24 cellular contexts compared by ENCODE assay signal in genomic region chr18:48656176-48656575, GRCh38.
"Had no signal": no experiment of that assay in that cellular context is flagged by ENCODE, and none has a peak within 500 bp of the region (broad histone marks: within the 10 kb centered on the region; RNA-seq: fewer than 3 reads in every experiment).

No MANE protein-coding gene starts in this region.

- H3K4me1 Mint-ChIP-seq: activated CD4-positive, alpha-beta T cell treated with anti-CD3 and anti-CD28 coated beads, Interleukin-2, amount 10 ng/mL, durations not matched to agents 24 days and 14 days; activated CD8-positive, alpha-beta memory T cell treated with anti-CD3 and anti-CD28 coated beads, Interleukin-2, amount 10 ng/mL, durations not matched to agents 7 days and 5 days; stimulated activated naive B cell treated with anti-CD40 and anti-IgM and Interleukin-4, amounts not matched to agents 10 μg/mL and 1 μg/mL and 100 μg/mL, for 72 hours had no signal

- H3K9me3 ChIP-seq: adrenal gland, ascending aorta, breast epithelium, thoracic aorta, upper lobe of left lung had no signal

- ATAC-seq: activated CD8-positive, alpha-beta memory T cell treated with anti-CD3 and anti-CD28 coated beads, Interleukin-2, amount 10 ng/mL, durations not matched to agents 7 days and 5 days; activated CD8-positive, alpha-beta T cell treated with anti-CD3 and anti-CD28 coated beads for 36 hours had no signal

- H3K9me3 Mint-ChIP-seq: activated CD4-positive, alpha-beta T cell treated with anti-CD3 and anti-CD28 coated beads, Interleukin-2, amount 10 ng/mL, durations not matched to agents 24 days and 14 days; dendritic cell treated with granulocyte-macrophage colony-stimulating factor and Interleukin-4, amounts not matched to agents 40 ng/mL and 50 ng/mL, for 4 days had no signal

- H3K4me3 Mint-ChIP-seq: activated CD4-positive, alpha-beta T cell treated with anti-CD3 and anti-CD28 coated beads, Interleukin-2, amount 10 ng/mL, durations not matched to agents 24 days and 14 days; activated CD8-positive, alpha-beta memory T cell treated with anti-CD3 and anti-CD28 coated beads, Interleukin-2, amount 10 ng/mL, durations not matched to agents 7 days and 5 days; activated CD8-positive, alpha-beta T cell treated with anti-CD3 and anti-CD28 coated beads for 36 hours; activated naive CD8-positive, alpha-beta T cell; dendritic cell treated with granulocyte-macrophage colony-stimulating factor and Interleukin-4, amounts not matched to agents 40 ng/mL and 50 ng/mL, for 4 days; nephron; stimulated activated naive B cell treated with anti-CD40 and anti-IgM and Interleukin-4, amounts not matched to agents 10 μg/mL and 1 μg/mL and 100 μg/mL, for 72 hours had no signal

- H3K36me3 Mint-ChIP-seq: activated CD8-positive, alpha-beta memory T cell treated with anti-CD3 and anti-CD28 coated beads, Interleukin-2, amount 10 ng/mL, durations not matched to agents 7 days and 5 days; activated naive CD8-positive, alpha-beta T cell; stimulated activated naive B cell treated with anti-CD40 and anti-IgM and Interleukin-4, amounts not matched to agents 10 μg/mL and 1 μg/mL and 100 μg/mL, for 72 hours had no signal

- H3K4me3 ChIP-seq: adrenal gland, ascending aorta, breast epithelium, smooth muscle cell, thoracic aorta, upper lobe of left lung had no signal

- DNase-seq: activated CD4-positive, alpha-beta T cell treated with anti-CD3 and anti-CD28 coated beads, Interleukin-2, amount 10 ng/mL, durations not matched to agents 24 days and 14 days; activated CD8-positive, alpha-beta memory T cell treated with anti-CD3 and anti-CD28 coated beads, Interleukin-2, amount 10 ng/mL, durations not matched to agents 7 days and 5 days; activated CD8-positive, alpha-beta T cell treated with anti-CD3 and anti-CD28 coated beads for 36 hours; activated T-cell treated with anti-CD3 and anti-CD28 coated beads for 4 hours; effector CD8-positive, alpha-beta T cell; erythroblast; foreskin melanocyte; hippocampal formation; left ventricle myocardium superior; mammary epithelial cell; midbrain; stimulated activated CD4-positive, alpha-beta T cell treated with anti-CD3 and anti-CD28 coated beads, Interleukin-15, amount 100 ng/mL, for 24 hours; stimulated activated naive B cell treated with anti-CD40 and anti-IgM and Interleukin-4, amounts not matched to agents 10 μg/mL and 1 μg/mL and 100 μg/mL, for 72 hours; SW 1271; T-helper 2 cell; upper lobe of left lung had no signal

- H3K27me3 Mint-ChIP-seq: activated CD8-positive, alpha-beta T cell treated with anti-CD3 and anti-CD28 coated beads for 36 hours; activated naive CD8-positive, alpha-beta T cell; dendritic cell treated with granulocyte-macrophage colony-stimulating factor and Interleukin-4, amounts not matched to agents 40 ng/mL and 50 ng/mL, for 4 days; stimulated activated naive B cell treated with anti-CD40 and anti-IgM and Interleukin-4, amounts not matched to agents 10 μg/mL and 1 μg/mL and 100 μg/mL, for 72 hours had no signal

- H3K27me3 ChIP-seq: adrenal gland, ascending aorta, breast epithelium, upper lobe of left lung had no signal

- H3K4me1 ChIP-seq: breast epithelium had no signal

- H3K36me3 ChIP-seq: adrenal gland, ascending aorta, breast epithelium, thoracic aorta, upper lobe of left lung had no signal

- H3K27ac ChIP-seq: adrenal gland, ascending aorta, breast epithelium, thoracic aorta had no signal

- H3K27ac Mint-ChIP-seq: activated CD4-positive, alpha-beta T cell treated with anti-CD3 and anti-CD28 coated beads, Interleukin-2, amount 10 ng/mL, durations not matched to agents 24 days and 14 days; activated CD8-positive, alpha-beta memory T cell treated with anti-CD3 and anti-CD28 coated beads, Interleukin-2, amount 10 ng/mL, durations not matched to agents 7 days and 5 days; activated CD8-positive, alpha-beta T cell treated with anti-CD3 and anti-CD28 coated beads for 36 hours; activated naive CD8-positive, alpha-beta T cell; dendritic cell treated with granulocyte-macrophage colony-stimulating factor and Interleukin-4, amounts not matched to agents 40 ng/mL and 50 ng/mL, for 4 days; nephron; stimulated activated naive B cell treated with anti-CD40 and anti-IgM and Interleukin-4, amounts not matched to agents 10 μg/mL and 1 μg/mL and 100 μg/mL, for 72 hours had no signal
